21 cellular contexts compared by ENCODE assay signal in genomic region chr18:28855524-28855923, GRCh38.
DNase-seq lines count a peak whose midpoint lies in the region; TF ChIP-seq lines count a peak whose summit lies in the region.
"Had no signal": no experiment of that assay in that cellular context is flagged by ENCODE, and none has a peak within 500 bp of the region (broad histone marks: within the 10 kb centered on the region; RNA-seq: fewer than 3 reads in every experiment).

No MANE protein-coding gene starts in this region.

- no peaks in the 10 kb centered on the region for H3K79me2 ChIP-seq in fibroblast of lung (ENCODE audit: control insufficient read depth, insufficient read depth, low read length)

- TF ChIP-seq CTCF in fibroblast of lung (conservative IDR thresholded peaks at IDR 0.05 in 1 of 2, IDR thresholded peaks at IDR 0.05 in 1 of 2; ENCODE audit: low read depth in 1 of 2, low read length in 2 of 2) = no peak

- no peaks in the 10 kb centered on the region for H3K36me3 ChIP-seq in fibroblast of lung (ENCODE audit: control insufficient read depth, insufficient read depth, low read length)
- H3K36me3 ChIP-seq: colonic mucosa, MG63 had no signal

- H3K27me3 ChIP-seq in fibroblast of lung (ENCODE audit: control insufficient read depth, insufficient read depth, low read length) = no peaks in the 10 kb centered on the region
- H3K27me3 ChIP-seq: colonic mucosa, MG63 had no signal

- no peak overlapping the region for H2AFZ ChIP-seq in fibroblast of lung (ENCODE audit: low read length)

- no peaks in the 10 kb centered on the region for H3K9me3 ChIP-seq in fibroblast of lung (ENCODE audit: control insufficient read depth, insufficient read depth, low read depth, low read length)
- H3K9me3 ChIP-seq: colonic mucosa, MG63, psoas muscle had no signal

- H3K9ac ChIP-seq in fibroblast of lung (ENCODE audit: insufficient read depth, low read length) = no peak overlapping the region

- peak; percentile 4 for DNase-seq in COLO829 (ENCODE audit: low spot score)
- peak; percentile 54 for DNase-seq in NCI-H460 (ENCODE audit: extremely low read depth, low read depth)
- DNase-seq in fibroblast of lung (ENCODE audit: low read depth in 2 of 2) = peak; percentile 11 to 73
- DNase-seq in putamen (ENCODE audit: low spot score) = peak; percentile 28
- DNase-seq in ureter (ENCODE audit: low spot score) = no peak
- no peak for DNase-seq in MV-4-11 (lab: John Stamatoyannopoulos, UW)
- DNase-seq in NCI-H82 (lab: John Stamatoyannopoulos, UW) = no peak
- no peak for DNase-seq in NCI-H146 (lab: John Stamatoyannopoulos, UW)
- DNase-seq: activated naive CD8-positive, alpha-beta T cell treated with anti-CD3 and anti-CD28 coated beads, Interleukin-2, amount 10 ng/mL, durations not matched to agents 7 days and 5 days; activated T-cell treated with anti-CD3 and anti-CD28 coated beads, Interleukin-2, amount 50 U/mL, for 48 hours; colonic mucosa; DND-41; GOT3; hypothalamus; MG63; NCI-H2081 treated with DMSO at 0.1 percent for 48 hours; NCI-H748 treated with DMSO at 0.1 percent for 48 hours; psoas muscle; stimulated activated CD4-positive, alpha-beta T cell treated with anti-CD3 and anti-CD28 coated beads, Interleukin-1b, Interleukin-23, amount 100 ng/mL, for 48 hours had no signal

- no peak overlapping the region for H3K4me3 ChIP-seq in fibroblast of lung (replicated peaks in 1 of 4; ENCODE audit: control extremely low read depth in 1 of 4, insufficient read depth in 1 of 4, low read depth in 3 of 4, low read length in 4 of 4)
- H3K4me3 ChIP-seq: colonic mucosa, MG63, psoas muscle, SK-N-MC had no signal

- H3K4me1 ChIP-seq in fibroblast of lung (ENCODE audit: control insufficient read depth, extremely low read depth, insufficient read depth, low read length) = no peaks in the 10 kb centered on the region
- H3K4me1 ChIP-seq: colonic mucosa, psoas muscle had no signal

- no peaks in the 10 kb centered on the region for H4K20me1 ChIP-seq in fibroblast of lung (ENCODE audit: control insufficient read depth, extremely low read depth, insufficient read depth, low read length)

- no peak overlapping the region for H3K27ac ChIP-seq in fibroblast of lung (ENCODE audit: insufficient read depth, low read length)
- H3K27ac ChIP-seq: colonic mucosa, epithelial cell of prostate, psoas muscle, SK-N-MC had no signal

- no peak overlapping the region for H3K4me2 ChIP-seq in fibroblast of lung (ENCODE audit: extremely low read depth, insufficient read depth, low read length)

Comparison
In these comparisons a context has a peak if more than half of its experiments do, and no peak if none do; other contexts are left out.
1. DNase-seq: peak in COLO829 (single experiment), NCI-H460 (single experiment), fibroblast of lung (2 of 2) and putamen (single experiment); none in ureter (single experiment), MV-4-11 (single experiment), NCI-H82 (single experiment) and NCI-H146 (single experiment).